ENCODE assay signal across 5 cellular contexts in genomic region chr11:28951191-28951590, GRCh38.
"Had no signal": no experiment of that assay in that cellular context is flagged by ENCODE, and none has a peak within 500 bp of the region (broad histone marks: within the 10 kb centered on the region; RNA-seq: fewer than 3 reads in every experiment).

No MANE protein-coding gene starts in this region.

- H3K4me1 Mint-ChIP-seq: GM23338, H9 had no signal

- ATAC-seq: GM23338, K562 had no signal

- H3K9me3 Mint-ChIP-seq: GM23338, H9 had no signal

- H3K27ac Mint-ChIP-seq: GM23338, H9 had no signal

- DNase-seq: H9, HCEC 1CT, IMR-90 had no signal

- H3K4me3 ChIP-seq: GM23338, K562 had no signal

- H3K4me3 Mint-ChIP-seq: GM23338, H9 had no signal
